In the genomic region with DNA sequence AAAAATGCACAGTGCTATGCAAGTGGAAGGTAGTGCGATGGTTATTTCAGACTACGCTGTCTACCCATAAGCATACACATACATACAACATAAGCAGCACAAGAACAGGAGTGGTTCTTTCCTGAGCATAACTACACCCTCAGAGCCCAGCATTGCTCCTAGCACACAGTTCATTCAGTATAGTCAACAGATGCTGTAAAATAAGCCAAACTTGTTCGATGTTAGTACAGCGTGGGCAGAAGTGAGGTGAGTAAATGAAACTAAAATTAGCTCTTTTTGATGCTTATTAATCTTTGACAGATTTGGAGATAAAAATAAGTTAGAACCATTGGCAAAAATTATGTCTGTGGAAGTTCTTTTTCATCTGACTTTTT, we compare ENCODE assay signal across 26 cellular contexts. TPM values are rescaled to one million over a fixed set of nuclear protein-coding genes. Genes with fewer than 3 reads are reported as not detected.
DNase-seq lines count a peak whose midpoint lies in the region; TF ChIP-seq lines count a peak whose summit lies in the region.
"Had no signal": no experiment of that assay in that cellular context is flagged by ENCODE, and none has a peak within 500 bp of the region (broad histone marks: within the 10 kb centered on the region; RNA-seq: fewer than 3 reads in every experiment).

No MANE protein-coding gene starts in this region.

- H3K4me2 ChIP-seq in fibroblast of lung (ENCODE audit: extremely low read depth, insufficient read depth, low read length): peak overlapping the region; percentile 72

- TF ChIP-seq CTCF in MCF 10A (IDR thresholded peaks at IDR 0.05; ENCODE audit: unreplicated experiment) (no peak), breast epithelium (IDR thresholded peaks at IDR 0.05) (no peak), fibroblast of lung (conservative IDR thresholded peaks at IDR 0.05 in 1 of 2, IDR thresholded peaks at IDR 0.05 in 1 of 2; ENCODE audit: low read depth in 1 of 2, low read length in 2 of 2) (no peak)

- peak overlapping the region; percentile 4 for H2AFZ ChIP-seq in fibroblast of lung (ENCODE audit: low read length)

- H3K36me3 Mint-ChIP-seq in MCF 10A (ENCODE audit: insufficient read depth, unreplicated experiment): peaks cover 5% of the 10 kb centered on the region
- H3K36me3 Mint-ChIP-seq in activated naive CD4-positive, alpha-beta T cell treated with anti-CD3 and anti-CD28 coated beads, Interleukin-2, amount 10 ng/mL, durations not matched to agents 7 days and 5 days: no peaks in the 10 kb centered on the region
- H3K36me3 Mint-ChIP-seq: CD4-positive, CD25-positive, alpha-beta regulatory T cell; IgD-negative memory B cell had no signal

- H3K27me3 Mint-ChIP-seq in MCF 10A (ENCODE audit: insufficient read depth, unreplicated experiment): no peaks in the 10 kb centered on the region
- H3K27me3 Mint-ChIP-seq in activated naive CD4-positive, alpha-beta T cell treated with anti-CD3 and anti-CD28 coated beads, Interleukin-2, amount 10 ng/mL, durations not matched to agents 7 days and 5 days: peaks cover 16% of the 10 kb centered on the region

- intact Hi-C loops in MCF 10A (cut with micrococcal nuclease): no loop called here
- intact Hi-C loops in breast epithelium (cut with DNase I; ENCODE audit: low total_unique reads): no loop called here

- no peaks in the 10 kb centered on the region for H3K9me3 Mint-ChIP-seq in MCF 10A (ENCODE audit: unreplicated experiment)
- no peaks in the 10 kb centered on the region for H3K9me3 Mint-ChIP-seq in activated naive CD4-positive, alpha-beta T cell treated with anti-CD3 and anti-CD28 coated beads, Interleukin-2, amount 10 ng/mL, durations not matched to agents 7 days and 5 days
- H3K9me3 Mint-ChIP-seq: IgD-negative memory B cell had no signal

- H3K4me3 ChIP-seq in breast epithelium: no peak overlapping the region
- no peak overlapping the region for H3K4me3 ChIP-seq in fibroblast of lung (replicated peaks in 1 of 4; ENCODE audit: control extremely low read depth in 1 of 4, insufficient read depth in 1 of 4, low read depth in 3 of 4, low read length in 4 of 4)
- no peak overlapping the region for H3K4me3 ChIP-seq in rectal smooth muscle tissue (ENCODE audit: low read length)
- H3K4me3 ChIP-seq: MG63 had no signal

- no peaks in the 10 kb centered on the region for H3K79me2 ChIP-seq in fibroblast of lung (ENCODE audit: control insufficient read depth, insufficient read depth, low read length)

- H3K9ac ChIP-seq in fibroblast of lung (ENCODE audit: insufficient read depth, low read length): no peak overlapping the region
- no peak overlapping the region for H3K9ac ChIP-seq in rectal smooth muscle tissue (ENCODE audit: low read length)

- H3K27ac Mint-ChIP-seq in MCF 10A (ENCODE audit: low read depth, unreplicated experiment): peak overlapping the region; percentile 65
- H3K27ac Mint-ChIP-seq in activated naive CD4-positive, alpha-beta T cell treated with anti-CD3 and anti-CD28 coated beads, Interleukin-2, amount 10 ng/mL, durations not matched to agents 7 days and 5 days: no peak overlapping the region
- H3K27ac Mint-ChIP-seq: B cell; CD4-positive, CD25-positive, alpha-beta regulatory T cell; IgD-negative memory B cell had no signal

- H3K4me1 ChIP-seq in breast epithelium (no peaks in the 10 kb centered on the region), fibroblast of lung (ENCODE audit: control insufficient read depth, extremely low read depth, insufficient read depth, low read length) (peaks cover 12% of the 10 kb centered on the region), rectal smooth muscle tissue (ENCODE audit: control insufficient read depth, insufficient read depth, low read length) (peaks cover 4% of the 10 kb centered on the region)

- BruUV-seq in MCF 10A (replicated peaks; lab: Mats Ljungman, UMichigan): no TSS peak

- H4K20me1 ChIP-seq in fibroblast of lung (ENCODE audit: control insufficient read depth, extremely low read depth, insufficient read depth, low read length): no peaks in the 10 kb centered on the region

- H3K9me3 ChIP-seq in breast epithelium: no peaks in the 10 kb centered on the region
- H3K9me3 ChIP-seq in fibroblast of lung (ENCODE audit: control insufficient read depth, insufficient read depth, low read depth, low read length): no peaks in the 10 kb centered on the region
- H3K9me3 ChIP-seq: MG63 had no signal

- POLR2A ChIA-PET in MCF 10A (lab: Yijun Ruan, JAX): interaction anchor here (0.8 to 1.3 kb wide), 3 partner anchors 18 to 271 kb away, joined by 3 to 5 read pairs (median 3); no protein-coding TSS in a partner anchor

- H3K4me1 Mint-ChIP-seq in MCF 10A (ENCODE audit: insufficient read depth, unreplicated experiment): peaks cover 6% of the 10 kb centered on the region
- no peaks in the 10 kb centered on the region for H3K4me1 Mint-ChIP-seq in activated naive CD4-positive, alpha-beta T cell treated with anti-CD3 and anti-CD28 coated beads, Interleukin-2, amount 10 ng/mL, durations not matched to agents 7 days and 5 days
- H3K4me1 Mint-ChIP-seq: CD4-positive, CD25-positive, alpha-beta regulatory T cell had no signal

- peak overlapping the region; percentile 56 for H3K4me3 Mint-ChIP-seq in MCF 10A (ENCODE audit: unreplicated experiment)
- no peak overlapping the region for H3K4me3 Mint-ChIP-seq in activated naive CD4-positive, alpha-beta T cell treated with anti-CD3 and anti-CD28 coated beads, Interleukin-2, amount 10 ng/mL, durations not matched to agents 7 days and 5 days
- H3K4me3 Mint-ChIP-seq: B cell; CD4-positive, CD25-positive, alpha-beta regulatory T cell; IgD-negative memory B cell had no signal

- no peaks in the 10 kb centered on the region for H3K27me3 ChIP-seq in breast epithelium
- no peaks in the 10 kb centered on the region for H3K27me3 ChIP-seq in fibroblast of lung (ENCODE audit: control insufficient read depth, insufficient read depth, low read length)
- no peaks in the 10 kb centered on the region for H3K27me3 ChIP-seq in rectal smooth muscle tissue (ENCODE audit: control insufficient read depth, insufficient read depth, low read length)
- H3K27me3 ChIP-seq: MG63 had no signal

- no peak for DNase-seq in MCF 10A (ENCODE audit: unreplicated experiment)
- DNase-seq in breast epithelium (ENCODE audit: low spot score in 2 of 2): no peak
- DNase-seq in fibroblast of lung (ENCODE audit: low read depth in 2 of 2): no peak
- no peak for DNase-seq in NCI-H146 treated with DMSO at 0.1 percent for 48 hours (lab: John Stamatoyannopoulos, UW; ENCODE audit: unreplicated experiment)
- no peak for DNase-seq in globus pallidus (ENCODE audit: low spot score)
- no peak for DNase-seq in activated naive CD4-positive, alpha-beta T cell treated with anti-CD3 and anti-CD28 coated beads, Interleukin-2, amount 10 ng/mL, durations not matched to agents 7 days and 5 days
- DNase-seq in activated gamma-delta T cell treated with Interleukin-2 at 50 U/mL for 16 hours: no peak
- DNase-seq: CD4-positive, CD25-positive, alpha-beta regulatory T cell; COR-L47; DMS 273 treated with DMSO at 0.1 percent for 48 hours; DND-41; H7; Karpas-422; NCI-H1048; NCI-H1436; NCI-H2029; NCI-H2171; NCI-H748 treated with DMSO at 0.1 percent for 48 hours; OCI-M1; SHP77 had no signal

- CTCF ChIA-PET in MCF 10A (lab: Yijun Ruan, JAX): interaction anchor here (0.6 kb wide), 1 partner anchor 231 kb away, joined by 3 read pairs; no protein-coding TSS in a partner anchor
- CTCF ChIA-PET in activated naive CD4-positive, alpha-beta T cell treated with anti-CD3 and anti-CD28 coated beads, Interleukin-2, amount 10 ng/mL, durations not matched to agents 7 days and 5 days (lab: Charles Lee): no interaction called here

- TF ChIP-seq POLR2A in breast epithelium (IDR thresholded peaks at IDR 0.05): no peak

- H3K36me3 ChIP-seq in breast epithelium (no peaks in the 10 kb centered on the region), fibroblast of lung (ENCODE audit: control insufficient read depth, insufficient read depth, low read length) (no peaks in the 10 kb centered on the region), rectal smooth muscle tissue (ENCODE audit: control insufficient read depth, insufficient read depth, low read length) (no peaks in the 10 kb centered on the region)
- H3K36me3 ChIP-seq: MG63 had no signal

- peak overlapping the region in 1 of 2 donors; percentile 10 for H3K27ac ChIP-seq in breast epithelium
- peak overlapping the region; percentile 72 for H3K27ac ChIP-seq in fibroblast of lung (ENCODE audit: insufficient read depth, low read length)
- H3K27ac ChIP-seq in rectal smooth muscle tissue (ENCODE audit: low read depth, low read length): peak overlapping the region; percentile 44
- H3K27ac ChIP-seq: 22Rv1 had no signal

RNA-seq across cellular contexts. Expression of a gene that starts 47.8 kb away (rescaled TPM):
- total RNA-seq in MCF 10A (2022): 2.7 and 2.8 TPM in 2 replicates
- 10 to 100 TPM; 16.6 to 27.7 (median 18.7) TPM for total RNA-seq in breast epithelium
- 20.5 and 23.1 TPM in 2 replicates for total RNA-seq in fibroblast of lung
- 23.8 and 29.9 TPM in 2 replicates for polyA plus RNA-seq in fibroblast of lung
- polyA plus RNA-seq in fibroblast of lung (2012): 23.6 and 28.4 TPM in 2 replicates
- polyA minus RNA-seq in fibroblast of lung (ENCODE audit: low replicate concordance): 52.9 and 75.1 TPM in 2 replicates
- total RNA-seq: B cell; CD4-positive, CD25-positive, alpha-beta regulatory T cell; G401 had no signal
- polyA plus RNA-seq: IgD-negative memory B cell had no signal
